In the genomic region with DNA sequence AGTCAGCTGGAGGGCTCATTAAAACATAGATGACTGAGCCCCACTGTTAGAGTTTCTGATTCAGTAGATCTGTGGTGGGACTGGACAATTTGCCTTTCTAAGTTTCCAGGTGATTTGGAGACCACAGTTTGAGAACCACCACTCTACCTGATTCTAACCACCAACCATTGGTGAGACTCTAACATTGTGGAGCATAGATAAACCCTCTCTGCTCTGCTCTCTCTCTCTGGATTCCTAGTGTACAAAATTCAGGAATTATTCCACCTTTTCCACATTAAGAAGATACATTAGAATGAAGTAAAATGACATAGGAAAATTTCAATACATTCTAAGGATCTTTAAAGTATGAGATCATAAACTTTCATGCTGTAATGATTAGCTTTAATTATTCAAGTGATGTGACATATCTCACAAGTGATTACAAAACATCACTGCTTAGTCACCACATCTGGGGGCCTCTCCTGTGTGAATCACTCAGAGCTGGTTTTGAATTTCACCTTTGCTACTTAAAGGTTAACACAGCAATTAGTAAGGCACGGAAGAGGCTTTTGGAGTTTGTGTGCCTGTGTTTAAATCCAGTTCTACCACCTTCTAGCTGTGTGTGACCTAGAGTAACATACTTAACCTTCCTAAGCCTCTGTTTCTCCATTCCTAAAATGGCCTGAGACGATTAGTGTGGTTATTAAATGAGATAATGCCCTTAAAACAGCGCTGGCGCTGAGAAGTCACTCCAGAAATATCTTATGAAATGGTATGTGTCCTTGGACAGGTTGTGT, we compare ENCODE assay signal across 10 cellular contexts.
DNase-seq lines count a peak whose midpoint lies in the region; ATAC-seq and TF ChIP-seq lines count a peak whose summit lies in the region.
"Had no signal": no experiment of that assay in that cellular context is flagged by ENCODE, and none has a peak within 500 bp of the region (broad histone marks: within the 10 kb centered on the region; RNA-seq: fewer than 3 reads in every experiment).

No MANE protein-coding gene starts in this region.

- no peak overlapping the region for H2AFZ ChIP-seq in MM.1S (ENCODE audit: low read length)

- no peak overlapping the region for H3K27ac Mint-ChIP-seq in CD4-positive, alpha-beta T cell
- H3K27ac Mint-ChIP-seq: activated CD8-positive, alpha-beta T cell treated with anti-CD3 and anti-CD28 coated beads for 36 hours had no signal

- H3K4me2 ChIP-seq in MM.1S (ENCODE audit: low read depth, low read length): no peak overlapping the region

- intact Hi-C loops in left lung (cut with DNase I): no loop called here
- intact Hi-C loops in CD4-positive, alpha-beta T cell (cut with DNase I, micrococcal nuclease): no loop called here
- intact Hi-C loops in tibial artery (cut with DNase I; ENCODE audit: low total_unique reads): no loop called here

- peaks cover 7% of the 10 kb centered on the region for H3K27me3 Mint-ChIP-seq in CD4-positive, alpha-beta T cell

- TF ChIP-seq CTCF in astrocyte of the cerebellum (IDR thresholded peaks at IDR 0.05; ENCODE audit: low read depth, low read length, missing control alignments) (no peak), left lung (IDR thresholded peaks at IDR 0.05) (no peak), tibial artery (IDR thresholded peaks at IDR 0.05) (no peak), MM.1S (IDR thresholded peaks at IDR 0.05; ENCODE audit: low read length) (no peak)
- no peak for TF ChIP-seq CTCF in CD4-positive, alpha-beta T cell (IDR thresholded peaks at IDR 0.05)

- H3K9me2 ChIP-seq in MM.1S (replicated peaks; ENCODE audit: insufficient read depth, low read length): no peaks in the 10 kb centered on the region

- H3K4me3 ChIP-seq in astrocyte of the cerebellum (ENCODE audit: low read depth, low read length): no peak overlapping the region
- no peak overlapping the region for H3K4me3 ChIP-seq in left lung
- no peak overlapping the region for H3K4me3 ChIP-seq in tibial artery
- H3K4me3 ChIP-seq in MM.1S (ENCODE audit: low read length): no peak overlapping the region

- no peak overlapping the region for H3K27ac ChIP-seq in left lung
- H3K27ac ChIP-seq in CD4-positive, alpha-beta T cell (ENCODE audit: low read depth, low read length): no peak overlapping the region
- H3K27ac ChIP-seq in tibial artery: no peak overlapping the region
- no peak overlapping the region for H3K27ac ChIP-seq in MM.1S (ENCODE audit: low read length)

- H3K9ac ChIP-seq in MM.1S (ENCODE audit: low read length): no peak overlapping the region

- peak; percentile 33 for ATAC-seq in left lung
- no peak for ATAC-seq in CD4-positive, alpha-beta T cell (ENCODE audit: poor library complexity)
- ATAC-seq: activated CD8-positive, alpha-beta T cell treated with anti-CD3 and anti-CD28 coated beads for 36 hours had no signal

- no peaks in the 10 kb centered on the region for H3K36me3 ChIP-seq in left lung
- H3K36me3 ChIP-seq in tibial artery: no peaks in the 10 kb centered on the region
- no peaks in the 10 kb centered on the region for H3K36me3 ChIP-seq in MM.1S (replicated peaks; ENCODE audit: insufficient read depth, low read length)

- H3K4me3 Mint-ChIP-seq in CD4-positive, alpha-beta T cell: no peak overlapping the region
- H3K4me3 Mint-ChIP-seq: activated CD8-positive, alpha-beta T cell treated with anti-CD3 and anti-CD28 coated beads for 36 hours had no signal

- no peaks in the 10 kb centered on the region for H3F3A ChIP-seq in MM.1S (ENCODE audit: insufficient read depth, low read length)

- H3K9me3 ChIP-seq in left lung (no peaks in the 10 kb centered on the region), tibial artery (no peaks in the 10 kb centered on the region), MM.1S (replicated peaks; ENCODE audit: insufficient read depth, low read length) (no peaks in the 10 kb centered on the region)
- no peaks in the 10 kb centered on the region for H3K9me3 ChIP-seq in CD4-positive, alpha-beta T cell (ENCODE audit: control insufficient read depth, low read length)

- in situ Hi-C loops in astrocyte of the cerebellum (cut with HindIII; ENCODE audit: low sequenced_read_pairs): no loop called here

- no peaks in the 10 kb centered on the region for H3K79me2 ChIP-seq in MM.1S (ENCODE audit: low read length)

- H3K4me1 ChIP-seq in left lung (no peaks in the 10 kb centered on the region), tibial artery (no peaks in the 10 kb centered on the region), MM.1S (ENCODE audit: low read length) (no peaks in the 10 kb centered on the region)

- no peaks in the 10 kb centered on the region for H3K4me1 Mint-ChIP-seq in CD4-positive, alpha-beta T cell (ENCODE audit: low read depth)

- POLR2A ChIA-PET in CD4-positive, alpha-beta T cell (lab: Charles Lee): interaction anchor here (0.6 kb wide), 1 partner anchor 8 kb away, joined by 3 read pairs; no protein-coding TSS in a partner anchor

- no peaks in the 10 kb centered on the region for H4K20me1 ChIP-seq in MM.1S (ENCODE audit: insufficient read depth, low read length)

- H3K36me3 Mint-ChIP-seq in CD4-positive, alpha-beta T cell (ENCODE audit: low read depth): no peaks in the 10 kb centered on the region

- no peaks in the 10 kb centered on the region for H3K9me3 Mint-ChIP-seq in CD4-positive, alpha-beta T cell
- H3K9me3 Mint-ChIP-seq: activated CD8-positive, alpha-beta T cell treated with anti-CD3 and anti-CD28 coated beads for 36 hours had no signal

- H3K27me3 ChIP-seq in left lung (no peaks in the 10 kb centered on the region), tibial artery (no peaks in the 10 kb centered on the region), MM.1S (replicated peaks; ENCODE audit: insufficient read depth, low read length) (no peaks in the 10 kb centered on the region)
- no peaks in the 10 kb centered on the region for H3K27me3 ChIP-seq in CD4-positive, alpha-beta T cell (ENCODE audit: control insufficient read depth, insufficient read depth, low read length)

- CTCF ChIA-PET in CD4-positive, alpha-beta T cell (lab: Charles Lee): no interaction called here

- DNase-seq in COLO829 (ENCODE audit: low spot score) (peak; percentile 45), HT1080 (ENCODE audit: low read depth) (peak; percentile 85), astrocyte of the cerebellum (ENCODE audit: low read depth) (peak; percentile 55), left lung (no peak), MV-4-11 (lab: John Stamatoyannopoulos, UW) (no peak), tibial artery (no peak), MM.1S (no peak)
- DNase-seq in CD4-positive, alpha-beta T cell: no peak
- DNase-seq: activated CD8-positive, alpha-beta T cell treated with anti-CD3 and anti-CD28 coated beads for 36 hours; GF-D8 had no signal

Comparison
In these comparisons a context has a peak if more than half of its experiments do, and no peak if none do; other contexts are left out.
1. DNase-seq: peak in COLO829 (single experiment), HT1080 (single experiment) and astrocyte of the cerebellum (single experiment); none in left lung (0 of 2), CD4-positive, alpha-beta T cell (0 of 10), MV-4-11 (single experiment), tibial artery (0 of 2) and MM.1S (single experiment).